4 cellular contexts compared by ENCODE assay signal in the genomic region with DNA sequence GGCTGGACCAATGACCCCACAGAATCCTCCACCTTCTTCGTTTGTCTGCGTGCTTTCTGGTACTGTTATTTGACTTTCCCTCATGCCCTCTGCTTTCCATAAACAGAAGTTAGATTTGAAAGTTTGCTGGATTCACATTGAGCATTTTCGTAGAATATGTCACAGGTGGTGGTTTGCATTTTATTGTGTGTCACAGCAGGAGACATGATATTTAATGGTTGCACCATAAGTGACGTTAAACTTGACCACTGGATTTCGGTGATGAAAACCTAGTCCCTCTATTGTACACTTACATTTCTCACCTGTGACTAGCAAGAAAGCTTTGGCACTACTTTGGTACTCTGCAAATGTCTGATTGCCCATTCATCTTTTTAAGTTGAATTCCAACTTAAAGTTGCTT.
"Had no signal": no experiment of that assay in that cellular context is flagged by ENCODE, and none has a peak within 500 bp of the region (broad histone marks: within the 10 kb centered on the region; RNA-seq: fewer than 3 reads in every experiment).

No MANE protein-coding gene starts in this region.

- H3K36me3 Mint-ChIP-seq: IgD-negative memory B cell had no signal

- DNase-seq: IMR-90, KBM-7, KG1 had no signal

- H3K9me3 Mint-ChIP-seq: IgD-negative memory B cell had no signal

- H3K4me3 Mint-ChIP-seq: IgD-negative memory B cell had no signal

- H3K27ac Mint-ChIP-seq: IgD-negative memory B cell had no signal

- H3K4me1 Mint-ChIP-seq: IgD-negative memory B cell had no signal
